18 cellular contexts compared by ENCODE assay signal in the genomic region with DNA sequence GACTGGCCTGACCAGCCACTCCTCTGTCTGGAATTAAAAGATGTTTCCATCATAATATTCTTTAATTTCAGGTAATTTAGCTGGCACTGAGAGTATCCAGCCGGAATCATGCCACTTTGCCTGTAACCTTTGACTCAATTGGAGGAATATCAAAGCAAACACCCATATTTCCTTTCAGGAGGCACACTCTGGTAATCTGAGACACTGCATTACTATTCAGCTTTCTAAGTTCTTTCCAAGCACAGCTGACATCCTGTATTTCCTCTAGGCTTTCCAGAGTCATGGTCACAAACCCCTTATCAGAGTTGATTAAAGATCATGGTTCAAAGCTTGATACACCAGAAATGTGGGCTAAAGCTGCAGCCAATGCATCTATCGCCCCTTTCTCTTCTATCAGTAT. TPM values are rescaled to one million over a fixed set of nuclear protein-coding genes. Genes with fewer than 3 reads are reported as not detected.
DNase-seq lines count a peak whose midpoint lies in the region; ATAC-seq and TF ChIP-seq lines count a peak whose summit lies in the region.
"Had no signal": no experiment of that assay in that cellular context is flagged by ENCODE, and none has a peak within 500 bp of the region (broad histone marks: within the 10 kb centered on the region; RNA-seq: fewer than 3 reads in every experiment).

No MANE protein-coding gene starts in this region.

- H3K27me3 Mint-ChIP-seq in WTC11 (ENCODE audit: low read depth) (no peaks in the 10 kb centered on the region), progenitor cell of endocrine pancreas (no peaks in the 10 kb centered on the region), glutamatergic neuron (ENCODE audit: unreplicated experiment) (no peaks in the 10 kb centered on the region)
- H3K27me3 Mint-ChIP-seq: activated CD4-positive, alpha-beta memory T cell treated with anti-CD3 and anti-CD28 coated beads for 36 hours had no signal

- H3K27ac Mint-ChIP-seq in WTC11 (peak overlapping the region; percentile 12; the same call in 1 of the 2 replicates), progenitor cell of endocrine pancreas (no peak overlapping the region), glutamatergic neuron (ENCODE audit: unreplicated experiment) (no peak overlapping the region)
- H3K27ac Mint-ChIP-seq: activated CD4-positive, alpha-beta memory T cell treated with anti-CD3 and anti-CD28 coated beads for 36 hours; activated T-cell treated with anti-CD3 and anti-CD28 coated beads, Interleukin-2, amount 50 U/mL, for 24 hours; CD8-positive, alpha-beta T cell had no signal

- CTCF ChIA-PET in WTC11 (lab: Charles Lee), result interaction anchor here (1.0 kb wide), 1 partner anchor 205 kb away, joined by 4 read pairs; a partner anchor contains a TSS

- peaks cover 15% of the 10 kb centered on the region for H3K4me1 Mint-ChIP-seq in WTC11
- H3K4me1 Mint-ChIP-seq in progenitor cell of endocrine pancreas (ENCODE audit: low read depth), result no peaks in the 10 kb centered on the region
- H3K4me1 Mint-ChIP-seq in glutamatergic neuron (ENCODE audit: low read depth, unreplicated experiment), result no peaks in the 10 kb centered on the region

- H3K4me3 Mint-ChIP-seq in WTC11 (no peak overlapping the region), progenitor cell of endocrine pancreas (ENCODE audit: low read depth) (no peak overlapping the region), glutamatergic neuron (ENCODE audit: unreplicated experiment) (no peak overlapping the region)
- H3K4me3 Mint-ChIP-seq: activated CD4-positive, alpha-beta memory T cell treated with anti-CD3 and anti-CD28 coated beads for 36 hours; activated T-cell treated with anti-CD3 and anti-CD28 coated beads, Interleukin-2, amount 50 U/mL, for 24 hours; CD8-positive, alpha-beta T cell had no signal

- 0 out of 2 replicates have a peak, but pooled peaks have one; percentile 39 for ATAC-seq in WTC11
- ATAC-seq: CD8-positive, alpha-beta T cell; heart right ventricle had no signal

- H3K27ac ChIP-seq in 22Rv1, result 0 out of 2 replicates have a peak overlapping the region, but pooled peaks have one; percentile 2
- H3K27ac ChIP-seq: esophagus squamous epithelium, heart right ventricle, PC-9, suprapubic skin had no signal

- peak; percentile 1 for DNase-seq in HCEC 1CT
- no peak for DNase-seq in WTC11 (ENCODE audit: low spot score)
- DNase-seq in kidney tubule cell (ENCODE audit: low spot score), result peak; percentile 23
- no peak for DNase-seq in progenitor cell of endocrine pancreas (ENCODE audit: low spot score, unreplicated experiment)
- DNase-seq in glutamatergic neuron, result no peak
- no peak for DNase-seq in NCI-H1694 (lab: John Stamatoyannopoulos, UW)
- no peak for DNase-seq in NCI-H1048 (lab: John Stamatoyannopoulos, UW)
- DNase-seq: activated CD4-positive, alpha-beta memory T cell treated with anti-CD3 and anti-CD28 coated beads for 36 hours; activated naive CD4-positive, alpha-beta T cell treated with anti-CD3 and anti-CD28 coated beads, Interleukin-2, amount 50 U/mL, for 16 hours; activated T-cell treated with anti-CD3 and anti-CD28 coated beads, Interleukin-2, amount 50 U/mL, for 24 hours; CD8-positive, alpha-beta T cell; esophagus squamous epithelium; heart right ventricle; NCI-H1436 treated with DMSO at 0.1 percent for 48 hours; NCI-H526 had no signal

- TF ChIP-seq CTCF in 22Rv1 (IDR thresholded peaks at IDR 0.05), result no peak
- no peak for TF ChIP-seq CTCF in WTC11 (IDR thresholded peaks at IDR 0.05)
- TF ChIP-seq CTCF in progenitor cell of endocrine pancreas (IDR thresholded peaks at IDR 0.05; ENCODE audit: unreplicated experiment), result no peak
- no peak for TF ChIP-seq CTCF in glutamatergic neuron (IDR thresholded peaks at IDR 0.05; ENCODE audit: partially characterized antibody, unreplicated experiment)

- H3K9me3 Mint-ChIP-seq in WTC11 (no peaks in the 10 kb centered on the region), progenitor cell of endocrine pancreas (ENCODE audit: low read depth) (no peaks in the 10 kb centered on the region), glutamatergic neuron (ENCODE audit: unreplicated experiment) (no peaks in the 10 kb centered on the region)
- H3K9me3 Mint-ChIP-seq: activated CD4-positive, alpha-beta memory T cell treated with anti-CD3 and anti-CD28 coated beads for 36 hours; activated T-cell treated with anti-CD3 and anti-CD28 coated beads, Interleukin-2, amount 50 U/mL, for 24 hours; CD8-positive, alpha-beta T cell had no signal

- H3K36me3 Mint-ChIP-seq in WTC11 (no peaks in the 10 kb centered on the region), progenitor cell of endocrine pancreas (ENCODE audit: insufficient read depth) (peaks cover 4% of the 10 kb centered on the region), glutamatergic neuron (ENCODE audit: unreplicated experiment) (no peaks in the 10 kb centered on the region)

- POLR2A ChIA-PET in WTC11 (lab: Charles Lee), result no interaction called here

TF ChIP-seq in WTC11, 78 proteins besides CTCF, POLR2A, EP300 and RAD21:
- no peak for TF ChIP-seq CBFB (CRISPR knock-in tag; IDR thresholded peaks at IDR 0.05; ENCODE audit: low read depth)
- no peak for TF ChIP-seq ZNF263 (CRISPR knock-in tag; IDR thresholded peaks at IDR 0.05; ENCODE audit: low read depth)
- TF ChIP-seq, protein P1, sequence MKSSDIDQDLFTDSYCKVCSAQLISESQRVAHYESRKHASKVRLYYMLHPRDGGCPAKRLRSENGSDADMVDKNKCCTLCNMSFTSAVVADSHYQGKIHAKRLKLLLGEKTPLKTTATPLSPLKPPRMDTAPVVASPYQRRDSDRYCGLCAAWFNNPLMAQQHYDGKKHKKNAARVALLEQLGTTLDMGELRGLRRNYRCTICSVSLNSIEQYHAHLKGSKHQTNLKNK (CRISPR knock-in tag; IDR thresholded peaks at IDR 0.05), result no peak
- TF ChIP-seq, protein P2, sequence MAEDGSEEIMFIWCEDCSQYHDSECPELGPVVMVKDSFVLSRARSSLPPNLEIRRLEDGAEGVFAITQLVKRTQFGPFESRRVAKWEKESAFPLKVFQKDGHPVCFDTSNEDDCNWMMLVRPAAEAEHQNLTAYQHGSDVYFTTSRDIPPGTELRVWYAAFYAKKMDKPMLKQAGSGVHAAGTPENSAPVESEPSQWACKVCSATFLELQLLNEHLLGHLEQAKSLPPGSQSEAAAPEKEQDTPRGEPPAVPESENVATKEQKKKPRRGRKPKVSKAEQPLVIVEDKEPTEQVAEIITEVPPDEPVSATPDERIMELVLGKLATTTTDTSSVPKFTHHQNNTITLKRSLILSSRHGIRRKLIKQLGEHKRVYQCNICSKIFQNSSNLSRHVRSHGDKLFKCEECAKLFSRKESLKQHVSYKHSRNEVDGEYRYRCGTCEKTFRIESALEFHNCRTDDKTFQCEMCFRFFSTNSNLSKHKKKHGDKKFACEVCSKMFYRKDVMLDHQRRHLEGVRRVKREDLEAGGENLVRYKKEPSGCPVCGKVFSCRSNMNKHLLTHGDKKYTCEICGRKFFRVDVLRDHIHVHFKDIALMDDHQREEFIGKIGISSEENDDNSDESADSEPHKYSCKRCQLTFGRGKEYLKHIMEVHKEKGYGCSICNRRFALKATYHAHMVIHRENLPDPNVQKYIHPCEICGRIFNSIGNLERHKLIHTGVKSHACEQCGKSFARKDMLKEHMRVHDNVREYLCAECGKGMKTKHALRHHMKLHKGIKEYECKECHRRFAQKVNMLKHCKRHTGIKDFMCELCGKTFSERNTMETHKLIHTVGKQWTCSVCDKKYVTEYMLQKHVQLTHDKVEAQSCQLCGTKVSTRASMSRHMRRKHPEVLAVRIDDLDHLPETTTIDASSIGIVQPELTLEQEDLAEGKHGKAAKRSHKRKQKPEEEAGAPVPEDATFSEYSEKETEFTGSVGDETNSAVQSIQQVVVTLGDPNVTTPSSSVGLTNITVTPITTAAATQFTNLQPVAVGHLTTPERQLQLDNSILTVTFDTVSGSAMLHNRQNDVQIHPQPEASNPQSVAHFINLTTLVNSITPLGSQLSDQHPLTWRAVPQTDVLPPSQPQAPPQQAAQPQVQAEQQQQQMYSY (CRISPR knock-in tag; IDR thresholded peaks at IDR 0.05), result no peak
- TF ChIP-seq RORB (CRISPR knock-in tag; IDR thresholded peaks at IDR 0.05), result no peak

RNA-seq across cellular contexts. Expression of a gene that starts 29.3 kb away (rescaled TPM):
- 10.0 to 12.6 TPM (median 10.8 TPM) in 3 replicates for total RNA-seq in WTC11 (2021)
- total RNA-seq in progenitor cell of endocrine pancreas, result 17.8 and 18.7 TPM in 2 replicates
- 23.5 TPM for total RNA-seq in glutamatergic neuron (ENCODE audit: unreplicated experiment)

RNA-seq across cellular contexts. Expression of a gene that starts 29.4 kb away (rescaled TPM):
- total RNA-seq in WTC11 (2021) (21.7 to 25.4 TPM (median 23.9 TPM) in 3 replicates), progenitor cell of endocrine pancreas (25.5 and 26.3 TPM in 2 replicates), glutamatergic neuron (ENCODE audit: unreplicated experiment) (13.9 TPM)

Comparison
In these comparisons a context has a peak if more than half of its experiments do, and no peak if none do; other contexts are left out.
1. DNase-seq: peak in HCEC 1CT (single experiment) and kidney tubule cell (single experiment); none in WTC11 (single experiment), progenitor cell of endocrine pancreas (single experiment), glutamatergic neuron (single experiment), NCI-H1694 (single experiment) and NCI-H1048 (single experiment).